ENCODE assay signal across 9 cellular contexts in the genomic region with DNA sequence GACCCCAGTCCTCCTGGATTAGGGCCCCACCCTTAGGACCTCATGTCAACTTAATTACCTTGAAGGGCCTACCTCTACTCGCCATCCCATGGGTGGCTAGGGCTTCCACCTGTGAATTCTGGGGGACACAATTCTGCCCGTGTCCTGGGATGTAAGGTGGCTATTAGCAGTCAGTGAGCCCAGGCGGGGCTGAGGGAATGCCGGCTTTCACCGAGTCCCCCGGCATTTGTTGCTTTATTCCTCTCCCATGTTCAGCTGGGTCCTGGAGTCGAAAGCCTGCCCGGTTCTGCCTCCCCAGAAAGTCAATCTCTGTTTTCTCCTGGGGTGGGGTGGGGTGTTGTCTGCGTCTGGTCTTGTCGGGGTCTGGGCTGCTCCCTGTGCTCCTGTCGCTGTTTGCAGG.
"Had no signal": no experiment of that assay in that cellular context is flagged by ENCODE, and none has a peak within 500 bp of the region (broad histone marks: within the 10 kb centered on the region; RNA-seq: fewer than 3 reads in every experiment).

No MANE protein-coding gene starts in this region.

- H3K4me3 ChIP-seq: GM23248, GM23338, HAP-1 had no signal

- DNase-seq: GM23248, GOT3, H7, H9, HCEC 1CT, HFFc6 had no signal

- H2AFZ ChIP-seq: GM23248, GM23338 had no signal

- H3K4me3 Mint-ChIP-seq: GM23338, H9, HFFc6 had no signal

- H3K9ac ChIP-seq: GM23248 had no signal

- H3K4me1 ChIP-seq: HAP-1 had no signal

- H3K9me3 ChIP-seq: HAP-1 had no signal

- H3K36me3 ChIP-seq: HAP-1 had no signal

- H3K27ac Mint-ChIP-seq: GM23338, HFFc6 had no signal

- H3K4me2 ChIP-seq: GM23338 had no signal

- ATAC-seq: GM23338, HCT116 had no signal

- H3K4me1 Mint-ChIP-seq: GM23338, H9 had no signal

- H3K27ac ChIP-seq: GM23248 had no signal
